18 cellular contexts compared by ENCODE assay signal in the genomic region with DNA sequence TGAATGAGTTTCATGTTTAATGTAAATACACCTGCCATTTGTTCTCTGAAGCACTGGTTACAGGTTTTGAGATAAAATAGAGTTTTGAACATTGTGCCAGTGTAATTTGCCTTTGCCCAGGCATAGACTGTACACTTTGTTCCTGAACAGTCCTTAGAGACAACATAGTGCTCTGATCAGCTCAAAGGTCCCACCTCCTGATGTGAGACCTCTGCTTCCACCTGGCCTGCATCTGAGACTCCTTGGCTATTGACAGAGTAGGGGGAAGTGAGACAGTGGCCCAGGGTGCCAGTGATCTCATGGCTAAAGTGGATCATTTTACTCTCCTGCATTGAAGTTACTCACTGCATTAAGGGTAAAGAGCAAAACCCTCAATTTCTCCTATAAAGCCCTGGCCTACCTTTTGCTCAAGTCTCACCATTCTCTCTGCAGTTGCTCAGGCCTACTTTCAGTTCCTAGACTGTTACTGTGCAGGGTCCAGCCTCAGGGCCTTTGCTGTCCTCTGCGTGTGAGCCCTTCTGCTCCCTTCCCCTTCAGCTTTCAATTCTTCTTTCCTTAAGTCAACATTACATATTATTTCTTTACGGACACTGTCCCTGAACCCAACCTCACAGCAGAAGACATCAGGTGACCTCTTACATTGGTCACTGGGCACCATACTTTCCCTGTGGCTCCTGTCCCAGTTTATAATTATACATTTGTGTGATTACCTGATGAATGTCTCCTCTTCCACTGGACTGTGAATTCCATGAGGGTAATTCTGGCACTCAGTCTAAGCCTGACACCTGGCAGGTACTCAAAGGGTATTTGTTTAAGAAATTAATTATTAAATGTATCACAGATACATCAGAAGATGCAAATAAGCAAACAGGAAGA.
DNase-seq lines count a peak whose midpoint lies in the region; ATAC-seq and TF ChIP-seq lines count a peak whose summit lies in the region.
"Had no signal": no experiment of that assay in that cellular context is flagged by ENCODE, and none has a peak within 500 bp of the region (broad histone marks: within the 10 kb centered on the region; RNA-seq: fewer than 3 reads in every experiment).

No MANE protein-coding gene starts in this region.

- no peaks in the 10 kb centered on the region for H3K9me3 ChIP-seq in ascending aorta
- H3K9me3 ChIP-seq: thyroid gland had no signal

- TF ChIP-seq CTCF in ascending aorta (IDR thresholded peaks at IDR 0.05): no peak
- no peak for TF ChIP-seq CTCF in progenitor cell of endocrine pancreas (IDR thresholded peaks at IDR 0.05; ENCODE audit: unreplicated experiment)

- no peak for ATAC-seq in HG03460 (IDR thresholded peaks at IDR 0.05; ENCODE audit: unreplicated experiment)
- ATAC-seq: activated CD8-positive, alpha-beta memory T cell treated with anti-CD3 and anti-CD28 coated beads, Interleukin-2, amount 10 ng/mL, durations not matched to agents 7 days and 5 days had no signal

- peak overlapping the region; percentile 38 for H3K27ac Mint-ChIP-seq in progenitor cell of endocrine pancreas
- H3K27ac Mint-ChIP-seq: activated CD8-positive, alpha-beta memory T cell treated with anti-CD3 and anti-CD28 coated beads, Interleukin-2, amount 10 ng/mL, durations not matched to agents 7 days and 5 days; T-helper 1 cell treated with Interleukin-12 subunit alpha and Interleukin-12 subunit beta and Interleukin-4 antibody, amounts not matched to agents 30 μg/mL and 1 μg/mL, for 36 hours had no signal

- no peak overlapping the region for H3K4me3 Mint-ChIP-seq in progenitor cell of endocrine pancreas (ENCODE audit: low read depth)
- H3K4me3 Mint-ChIP-seq: activated CD8-positive, alpha-beta memory T cell treated with anti-CD3 and anti-CD28 coated beads, Interleukin-2, amount 10 ng/mL, durations not matched to agents 7 days and 5 days; T-helper 1 cell treated with Interleukin-12 subunit alpha and Interleukin-12 subunit beta and Interleukin-4 antibody, amounts not matched to agents 30 μg/mL and 1 μg/mL, for 36 hours had no signal

- DNase-seq in NCI-H1092 treated with DMSO at 0.1 percent for 48 hours (lab: John Stamatoyannopoulos, UW): peak; percentile 25
- no peak for DNase-seq in NCI-H1092 (lab: John Stamatoyannopoulos, UW)
- DNase-seq in NCI-H146 (lab: John Stamatoyannopoulos, UW): peak; percentile 76
- DNase-seq in ascending aorta (ENCODE audit: low spot score in 2 of 2): no peak
- DNase-seq in progenitor cell of endocrine pancreas (ENCODE audit: low spot score, unreplicated experiment): no peak
- DNase-seq in NOMO-1 treated with dmso at 0.1 percent for 144 hours (lab: John Stamatoyannopoulos, UW; ENCODE audit: unreplicated experiment): no peak
- DNase-seq in occipital lobe (lab: John Stamatoyannopoulos, UW): no peak
- DNase-seq: activated CD4-positive, CD25-positive, alpha-beta regulatory T cell; activated CD8-positive, alpha-beta memory T cell treated with anti-CD3 and anti-CD28 coated beads, Interleukin-2, amount 10 ng/mL, durations not matched to agents 7 days and 5 days; activated effector memory CD4-positive, alpha-beta T cell treated with anti-CD3 and anti-CD28 coated beads, Interleukin-2, amount 50 U/mL, for 16 hours; hippocampal formation; KG1; NCI-H1694 treated with DMSO at 0.1 percent for 48 hours; thyroid gland had no signal

- H3K36me3 ChIP-seq in ascending aorta: no peaks in the 10 kb centered on the region
- H3K36me3 ChIP-seq: BLaER1 treated with 17β-estradiol and CSF1 and Interleukin-3, amounts not matched to agents 10 nM and 100 nM; thyroid gland had no signal

- H3K4me3 ChIP-seq in ascending aorta: no peak overlapping the region
- H3K4me3 ChIP-seq: BLaER1 treated with 17β-estradiol and CSF1 and Interleukin-3, amounts not matched to agents 10 nM and 100 nM; thyroid gland had no signal

- H3K27ac ChIP-seq in ascending aorta: peak overlapping the region; percentile 0 to 85
- H3K27ac ChIP-seq: 22Rv1; BLaER1 treated with 17β-estradiol and CSF1 and Interleukin-3, amounts not matched to agents 10 nM and 100 nM; thyroid gland had no signal

- H3K27me3 ChIP-seq in ascending aorta: no peaks in the 10 kb centered on the region
- H3K27me3 ChIP-seq: BLaER1 treated with 17β-estradiol and CSF1 and Interleukin-3, amounts not matched to agents 10 nM and 100 nM; thyroid gland had no signal

- peaks cover 1% of the 10 kb centered on the region for H3K36me3 Mint-ChIP-seq in progenitor cell of endocrine pancreas (ENCODE audit: insufficient read depth)
- H3K36me3 Mint-ChIP-seq: activated CD8-positive, alpha-beta memory T cell treated with anti-CD3 and anti-CD28 coated beads, Interleukin-2, amount 10 ng/mL, durations not matched to agents 7 days and 5 days had no signal

- H3K27me3 Mint-ChIP-seq in progenitor cell of endocrine pancreas: no peaks in the 10 kb centered on the region

- peaks cover 3 to 35% of the 10 kb centered on the region in 2 donors for H3K4me1 ChIP-seq in ascending aorta

- peaks cover 77% of the 10 kb centered on the region for H3K4me1 Mint-ChIP-seq in progenitor cell of endocrine pancreas (ENCODE audit: low read depth)
- H3K4me1 Mint-ChIP-seq: activated CD8-positive, alpha-beta memory T cell treated with anti-CD3 and anti-CD28 coated beads, Interleukin-2, amount 10 ng/mL, durations not matched to agents 7 days and 5 days had no signal

- intact Hi-C loops in ascending aorta (cut with DNase I): loop anchor here (5.0 to 10.0 kb wide), 2 partner anchors 224 to 328 kb away; no protein-coding TSS in a partner anchor

- no peaks in the 10 kb centered on the region for H3K9me3 Mint-ChIP-seq in progenitor cell of endocrine pancreas (ENCODE audit: low read depth)
- H3K9me3 Mint-ChIP-seq: T-helper 1 cell treated with Interleukin-12 subunit alpha and Interleukin-12 subunit beta and Interleukin-4 antibody, amounts not matched to agents 30 μg/mL and 1 μg/mL, for 36 hours had no signal

Comparison
In these comparisons a context has a peak if more than half of its experiments do, and no peak if none do; other contexts are left out.
1. DNase-seq: peak in NCI-H1092 treated with DMSO at 0.1 percent for 48 hours (single experiment) and NCI-H146 (single experiment); none in NCI-H1092 (single experiment), ascending aorta (0 of 2), progenitor cell of endocrine pancreas (single experiment), NOMO-1 treated with dmso at 0.1 percent for 144 hours (single experiment) and occipital lobe (single experiment).